In the genomic region with DNA sequence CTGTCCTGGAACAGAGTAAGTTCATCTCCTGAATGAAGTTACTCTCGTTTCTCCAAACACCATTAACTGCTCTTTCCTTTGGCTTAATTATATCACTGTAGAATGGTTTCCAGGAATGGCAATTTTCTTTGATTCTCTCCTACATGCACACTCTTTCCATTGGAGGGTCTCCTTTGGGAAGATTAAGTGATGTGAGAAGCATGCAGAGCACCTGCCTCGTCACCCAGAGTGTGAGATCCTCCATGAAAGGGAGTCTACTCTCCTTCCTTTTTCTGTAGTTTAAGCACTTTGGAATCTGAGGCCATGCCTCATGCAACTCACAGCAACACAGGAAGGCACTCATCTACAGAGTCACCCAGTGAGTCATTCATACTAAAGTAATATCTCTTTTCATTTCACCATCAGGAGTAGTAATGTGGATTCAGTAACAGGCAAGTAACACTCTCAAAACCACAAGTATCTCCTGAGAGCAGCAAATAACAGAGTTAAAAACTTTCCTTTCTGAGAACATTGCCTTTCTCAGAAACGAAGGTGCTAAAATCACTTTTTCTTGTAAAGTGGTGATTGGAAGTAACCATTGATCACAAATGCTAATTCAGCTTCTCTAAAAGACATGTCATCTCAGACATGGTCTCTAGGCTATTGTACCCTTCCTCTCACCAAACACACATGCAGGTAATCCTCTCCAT, we compare ENCODE assay signal across 9 cellular contexts. TPM values are rescaled to one million over a fixed set of nuclear protein-coding genes. Genes with fewer than 3 reads are reported as not detected.
DNase-seq lines count a peak whose midpoint lies in the region; ATAC-seq, FAIRE-seq and TF ChIP-seq lines count a peak whose summit lies in the region.
"Had no signal": no experiment of that assay in that cellular context is flagged by ENCODE, and none has a peak within 500 bp of the region (broad histone marks: within the 10 kb centered on the region; RNA-seq: fewer than 3 reads in every experiment).

No MANE protein-coding gene starts in this region.

- DNase-seq in H54 (ENCODE audit: insufficient read length, low spot score) (peak; percentile 67), RPMI7951 (ENCODE audit: low read depth) (peak; percentile 89), dedifferentiated amniotic fluid mesenchymal stem cell (ENCODE audit: extremely low spot score) (peak; percentile 95), skeletal muscle cell (ENCODE audit: low read depth) (peak; percentile 93), NCI-H1105 (lab: John Stamatoyannopoulos, UW) (no peak)
- no peak for DNase-seq in activated effector memory CD4-positive, alpha-beta T cell treated with Interleukin-2 at 50 U/mL for 16 hours
- DNase-seq: aorta, NCI-H446 had no signal

- ATAC-seq in HG03108 (IDR thresholded peaks at IDR 0.05; ENCODE audit: unreplicated experiment): no peak

- FAIRE-seq in H54 (lab: Jason Lieb, UNC): peak; percentile 99

- TF ChIP-seq POLR2A in H54 (IDR thresholded peaks at IDR 0.05; ENCODE audit: low read depth, low read length): no peak

- H3K4me3 ChIP-seq in skeletal muscle cell (ENCODE audit: low read depth, low read length): no peak overlapping the region

RNA-seq across cellular contexts. Expression of gene IL1RL1, which starts 52.8 kb away (rescaled TPM):
- 0.10 TPM in 1 of 2 replicates, not detected in the other for total RNA-seq in RPMI7951 (2014; rRNA removed; shearing (Covaris generic))

Comparison
In these comparisons a context has a peak if more than half of its experiments do, and no peak if none do; other contexts are left out.
1. DNase-seq: peak in H54 (single experiment), RPMI7951 (single experiment), dedifferentiated amniotic fluid mesenchymal stem cell (single experiment) and skeletal muscle cell (single experiment); none in NCI-H1105 (single experiment) and activated effector memory CD4-positive, alpha-beta T cell treated with Interleukin-2 at 50 U/mL for 16 hours (single experiment).